In the genomic region with DNA sequence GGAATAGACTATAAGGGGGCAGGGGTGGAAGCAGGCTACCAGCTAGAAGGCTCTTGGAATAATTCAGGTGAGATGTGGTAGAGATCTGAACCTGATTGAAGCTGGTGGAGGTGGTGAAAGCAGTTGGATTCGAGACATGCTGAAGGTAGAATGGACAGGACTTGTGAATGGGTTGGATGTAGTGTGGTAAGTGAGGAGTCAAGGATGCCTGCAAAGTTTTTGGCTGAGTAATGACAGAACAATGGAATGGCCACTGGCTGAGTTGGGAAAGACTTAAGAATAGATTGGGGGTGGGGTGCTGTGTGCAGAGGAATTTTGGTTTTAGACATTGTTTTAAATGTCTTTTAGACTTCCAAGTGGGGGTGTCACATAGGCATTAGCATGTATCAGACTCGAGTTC, we compare ENCODE assay signal across 18 cellular contexts. TPM values are rescaled to one million over a fixed set of nuclear protein-coding genes. Genes with fewer than 3 reads are reported as not detected.
DNase-seq lines count a peak whose midpoint lies in the region; ATAC-seq and TF ChIP-seq lines count a peak whose summit lies in the region.
"Had no signal": no experiment of that assay in that cellular context is flagged by ENCODE, and none has a peak within 500 bp of the region (broad histone marks: within the 10 kb centered on the region; RNA-seq: fewer than 3 reads in every experiment).

No MANE protein-coding gene starts in this region.

- no peak overlapping the region for H3K27ac ChIP-seq in IMR-90 (ENCODE audit: insufficient read depth, low read length)
- no peak overlapping the region for H3K27ac ChIP-seq in mesenchymal stem cell (ENCODE audit: low read length, poor library complexity, severe bottlenecking)
- H3K27ac ChIP-seq: coronary artery, heart right ventricle had no signal

- no peak overlapping the region for H2BK12ac ChIP-seq in mesenchymal stem cell (ENCODE audit: low read length in 2 of 2)

- WGBS in IMR-90 (ENCODE audit: extremely low coverage in 2 of 2, insufficient read length in 1 of 2), 2 experiments: 83% methylated on average over 1 of the region's 2 CpGs; no CpG with 5 or more reads in 1 of the 2 experiments
- 68% methylated on average over 2 of the region's 2 CpGs for WGBS in mesenchymal stem cell

- dilution Hi-C loops in IMR-90 (cut with HindIII; ENCODE audit: low sequenced_read_pairs, unreplicated experiment): no loop called here

- in situ Hi-C loops in IMR-90 (cut with MboI; ENCODE audit: low sequenced_read_pairs): no loop called here

- H2BK20ac ChIP-seq in IMR-90 (ENCODE audit: low read depth, low read length): no peak overlapping the region

- no peak overlapping the region for H3K14ac ChIP-seq in IMR-90 (replicated peaks; ENCODE audit: low read depth, low read length)
- no peak overlapping the region for H3K14ac ChIP-seq in mesenchymal stem cell (ENCODE audit: low read length in 2 of 2)

- H2BK15ac ChIP-seq in IMR-90 (ENCODE audit: low read depth, low read length): no peak overlapping the region
- H2BK15ac ChIP-seq in mesenchymal stem cell (ENCODE audit: low read depth, poor library complexity, severe bottlenecking): no peak overlapping the region

- H3K18ac ChIP-seq in IMR-90 (ENCODE audit: low read depth, low read length): no peak overlapping the region
- H3K18ac ChIP-seq in mesenchymal stem cell (ENCODE audit: low read depth in 1 of 2, low read length in 2 of 2): no peak overlapping the region

- H3K4me3 ChIP-seq in IMR-90 (ENCODE audit: insufficient read depth, low read depth, low read length): no peak overlapping the region
- no peak overlapping the region for H3K4me3 ChIP-seq in mesenchymal stem cell (ENCODE audit: insufficient read depth in 1 of 2, low read depth in 1 of 2, low read length in 2 of 2)
- H3K4me3 ChIP-seq: coronary artery, heart right ventricle had no signal

- no peak overlapping the region for H4K91ac ChIP-seq in IMR-90 (ENCODE audit: insufficient read depth, low read depth, low read length)
- H4K91ac ChIP-seq in mesenchymal stem cell (ENCODE audit: low read length): no peak overlapping the region

- no peak for TF ChIP-seq RAD21 in IMR-90 (IDR thresholded peaks at IDR 0.05; ENCODE audit: low read length)

- no peak overlapping the region for H3K23ac ChIP-seq in IMR-90 (ENCODE audit: low read depth, low read length)
- no peak overlapping the region for H3K23ac ChIP-seq in mesenchymal stem cell (ENCODE audit: low read length in 2 of 2)

- no peak for TF ChIP-seq CTCF in IMR-90 (conservative IDR thresholded peaks at IDR 0.05; ENCODE audit: low read depth, low read length)

- no peaks in the 10 kb centered on the region for H3K9me3 ChIP-seq in IMR-90 (ENCODE audit: control insufficient read depth, insufficient read depth, low read length)
- no peaks in the 10 kb centered on the region for H3K9me3 ChIP-seq in mesenchymal stem cell (ENCODE audit: control insufficient read depth, low read length)
- H3K9me3 ChIP-seq: heart right ventricle had no signal

- H3K4me2 ChIP-seq in IMR-90 (ENCODE audit: low read depth, low read length) (no peak overlapping the region), mesenchymal stem cell (ENCODE audit: low read length, poor library complexity, severe bottlenecking) (no peak overlapping the region)

- H2AK5ac ChIP-seq in IMR-90 (ENCODE audit: low read depth, low read length): no peak overlapping the region
- no peak overlapping the region for H2AK5ac ChIP-seq in mesenchymal stem cell (ENCODE audit: low read length, severe bottlenecking)

- ATAC-seq in IMR-90 (ENCODE audit: low read depth) (peak; percentile 67), HG03025 (IDR thresholded peaks at IDR 0.05; ENCODE audit: low FRiP score, unreplicated experiment) (no peak), HG03196 (IDR thresholded peaks at IDR 0.05; ENCODE audit: unreplicated experiment) (no peak)
- ATAC-seq: activated CD8-positive, alpha-beta T cell treated with anti-CD3 and anti-CD28 coated beads, Interleukin-2, amount 10 ng/mL, durations not matched to agents 7 days and 5 days; activated naive CD8-positive, alpha-beta T cell treated with anti-CD3 and anti-CD28 coated beads, Interleukin-2, amount 50 U/mL, for 24 hours; left lobe of liver had no signal

- BruUV-seq in IMR-90 (replicated peaks; lab: Mats Ljungman, UMichigan): no TSS peak

- no peak overlapping the region for H3K56ac ChIP-seq in IMR-90 (ENCODE audit: extremely low read depth, insufficient read depth, low read length)

- H2AFZ ChIP-seq in IMR-90 (replicated peaks; ENCODE audit: low read length, poor library complexity): no peak overlapping the region
- H2AFZ ChIP-seq in mesenchymal stem cell (ENCODE audit: low read depth, low read length): no peak overlapping the region

- CTCF ChIA-PET in IMR-90 (lab: Yijun Ruan, JAX): no interaction called here

- intact Hi-C loops in IMR-90 (cut with micrococcal nuclease): no loop called here

- no peak overlapping the region for H2BK5ac ChIP-seq in IMR-90 (ENCODE audit: low read depth, low read length, poor library complexity, severe bottlenecking)
- H2BK5ac ChIP-seq in mesenchymal stem cell (ENCODE audit: low read depth, low read length, poor library complexity, severe bottlenecking): no peak overlapping the region

- H3K4ac ChIP-seq in IMR-90 (ENCODE audit: low read depth, low read length): no peak overlapping the region
- no peak overlapping the region for H3K4ac ChIP-seq in mesenchymal stem cell (ENCODE audit: low read depth in 1 of 2, low read length in 2 of 2)

- POLR2A ChIA-PET in IMR-90 (lab: Charles Lee; ENCODE audit: unreplicated experiment): no interaction called here

- H4K20me1 ChIP-seq in IMR-90 (ENCODE audit: insufficient read depth, low read length): no peaks in the 10 kb centered on the region

- TF ChIP-seq POLR2A in IMR-90 (IDR thresholded peaks at IDR 0.05; ENCODE audit: low read depth, low read length): no peak

- DNase-seq in EH (ENCODE audit: low read depth): peak; percentile 85
- DNase-seq in IMR-90: peak; percentile 52
- peak; percentile 6 for DNase-seq in dermis blood vessel endothelial cell
- DNase-seq in mesenchymal stem cell: peak; percentile 17
- DNase-seq in NCI-H510A treated with DMSO at 0.1 percent for 48 hours (lab: John Stamatoyannopoulos, UW): no peak
- DNase-seq in SKM-1 treated with dmso at 0.1 percent for 144 hours (lab: John Stamatoyannopoulos, UW; ENCODE audit: unreplicated experiment): no peak
- DNase-seq: activated CD8-positive, alpha-beta T cell treated with anti-CD3 and anti-CD28 coated beads, Interleukin-2, amount 10 ng/mL, durations not matched to agents 7 days and 5 days; activated naive CD8-positive, alpha-beta T cell treated with anti-CD3 and anti-CD28 coated beads, Interleukin-2, amount 50 U/mL, for 24 hours; AML-193; heart right ventricle; naive B cell; NCI-H2029 treated with DMSO at 0.1 percent for 48 hours; NCI-H526 treated with DMSO at 0.1 percent for 48 hours; OCI-M1 had no signal

- no peak overlapping the region for H4K8ac ChIP-seq in IMR-90 (ENCODE audit: low read depth in 2 of 2, low read length in 2 of 2)
- H4K8ac ChIP-seq in mesenchymal stem cell (ENCODE audit: low read length): no peak overlapping the region

- no peak overlapping the region for H3K9ac ChIP-seq in IMR-90 (ENCODE audit: low read depth, low read length)
- H3K9ac ChIP-seq in mesenchymal stem cell (ENCODE audit: low read length): peak overlapping the region; percentile 16

- H3K27me3 ChIP-seq in IMR-90 (ENCODE audit: control insufficient read depth, insufficient read depth, low read length) (no peaks in the 10 kb centered on the region), mesenchymal stem cell (ENCODE audit: control insufficient read depth in 1 of 2, insufficient read depth in 1 of 2, low read length in 2 of 2) (no peaks in the 10 kb centered on the region)
- H3K27me3 ChIP-seq: heart right ventricle had no signal

- peaks cover 7% of the 10 kb centered on the region for H3K36me3 ChIP-seq in IMR-90 (ENCODE audit: control insufficient read depth, insufficient read depth, low read length)
- H3K36me3 ChIP-seq in mesenchymal stem cell (ENCODE audit: control insufficient read depth in 1 of 2, insufficient read depth in 2 of 2, low read depth in 1 of 2, low read length in 2 of 2): peaks cover 6 to 49% of the 10 kb centered on the region in 2 experiments

- H3K4me1 ChIP-seq in IMR-90 (ENCODE audit: control insufficient read depth, insufficient read depth, low read length): peaks cover 5% of the 10 kb centered on the region; the same call in 1 of the 2 replicates
- no peaks in the 10 kb centered on the region for H3K4me1 ChIP-seq in mesenchymal stem cell (ENCODE audit: control insufficient read depth, insufficient read depth, low read depth, low read length)
- H3K4me1 ChIP-seq: heart right ventricle had no signal

- no peak overlapping the region for H4K5ac ChIP-seq in IMR-90 (ENCODE audit: low read depth, low read length)

- H2BK120ac ChIP-seq in IMR-90 (ENCODE audit: low read depth, low read length) (no peak overlapping the region), mesenchymal stem cell (ENCODE audit: low read depth, low read length) (no peak overlapping the region)

- H2AK9ac ChIP-seq in IMR-90 (replicated peaks; ENCODE audit: low read depth, low read length, poor library complexity): no peak overlapping the region

- no peaks in the 10 kb centered on the region; the same call in 1 of the 2 replicates for H3K9me1 ChIP-seq in IMR-90 (ENCODE audit: insufficient read depth, low read length)

- H3K79me1 ChIP-seq in IMR-90 (ENCODE audit: low read depth in 1 of 2, low read length in 2 of 2) (no peaks in the 10 kb centered on the region), mesenchymal stem cell (replicated peaks; ENCODE audit: low read length, poor library complexity, severe bottlenecking) (no peaks in the 10 kb centered on the region)

TF ChIP-seq in IMR-90, 13 proteins besides CTCF, POLR2A, EP300 and RAD21:
- TF ChIP-seq MAFK (IDR thresholded peaks at IDR 0.05; ENCODE audit: low read depth, low read length): no peak
- TF ChIP-seq CEBPB (IDR thresholded peaks at IDR 0.05; ENCODE audit: low read depth, low read length): peak; percentile 64; the same call in 1 of the 2 replicates
- no peak for TF ChIP-seq RCOR1 (IDR thresholded peaks at IDR 0.05; ENCODE audit: insufficient replicate concordance, low read length)
- TF ChIP-seq NFE2L2 (IDR thresholded peaks at IDR 0.05; ENCODE audit: low read depth, low read length): no peak

RNA-seq across cellular contexts. Expression of gene HPF1, which starts 33.5 kb away (rescaled TPM):
- total RNA-seq in IMR-90 (2012; rRNA removed): 15.2 and 27.5 TPM in 2 replicates
- polyA plus RNA-seq in IMR-90 (2012; rRNA removed): 19.1 and 24.9 TPM in 2 replicates
- 3.7 and 8.2 TPM in 2 replicates for polyA plus RNA-seq in IMR-90 (2012; cell fraction: cytosol; rRNA removed)
- 1.6 and 10.0 TPM in 2 replicates for polyA plus RNA-seq in IMR-90 (2012; cell fraction: nucleus; rRNA removed; ENCODE audit: low replicate concordance)
- 23.0 and 38.3 TPM in 2 replicates for total RNA-seq in dermis blood vessel endothelial cell
- 39.3 TPM for polyA plus RNA-seq in mesenchymal stem cell (2013, experiment 1 of 2)
- 41.3 TPM for polyA plus RNA-seq in mesenchymal stem cell (2013, experiment 2 of 2)

Comparison
In these comparisons a context has a peak if more than half of its experiments do, and no peak if none do; other contexts are left out.
1. DNase-seq: peak in EH (single experiment), IMR-90 (single experiment), dermis blood vessel endothelial cell (single experiment) and mesenchymal stem cell (single experiment); none in NCI-H510A treated with DMSO at 0.1 percent for 48 hours (single experiment) and SKM-1 treated with dmso at 0.1 percent for 144 hours (single experiment).